Comparison of ENCODE assay signal across 26 cellular contexts in genomic region chr17:1653735-1654134, GRCh38. TPM values are rescaled to one million over a fixed set of nuclear protein-coding genes. Genes with fewer than 3 reads are reported as not detected.
DNase-seq lines count a peak whose midpoint lies in the region; ATAC-seq, FAIRE-seq and TF ChIP-seq lines count a peak whose summit lies in the region.
"Had no signal": no experiment of that assay in that cellular context is flagged by ENCODE, and none has a peak within 500 bp of the region (broad histone marks: within the 10 kb centered on the region; RNA-seq: fewer than 3 reads in every experiment).

No MANE protein-coding gene starts in this region.

- H3K4me1 ChIP-seq in HepG2 (ENCODE audit: insufficient read depth, low read length) (peaks cover 24% of the 10 kb centered on the region), right lobe of liver (peaks cover 0 to 19% (median 11%) of the 10 kb centered on the region in 4 donors), neural progenitor cell (peaks cover 6% of the 10 kb centered on the region)
- H3K4me1 ChIP-seq: SJCRH30 had no signal

- peaks cover 48% of the 10 kb centered on the region for H3K36me3 Mint-ChIP-seq in neural progenitor cell

- POLR2A ChIA-PET in HepG2 (lab: Yijun Ruan, JAX): no interaction called here

- peaks cover 53% of the 10 kb centered on the region for H3F3A ChIP-seq in neural progenitor cell (ENCODE audit: low read depth)

- TF ChIP-seq CTCF in HepG2 (CRISPR knock-in tag; IDR thresholded peaks at IDR 0.05) (no peak), right lobe of liver (IDR thresholded peaks at IDR 0.05) (no peak), VCaP (conservative IDR thresholded peaks at IDR 0.05) (no peak), neural progenitor cell (IDR thresholded peaks at IDR 0.05) (no peak)

- peak overlapping the region; percentile 28 for H3K4me3 Mint-ChIP-seq in neural progenitor cell
- H3K4me3 Mint-ChIP-seq: CD8-positive, alpha-beta T cell; GM23338; H9; HFFc6 had no signal

- intact Hi-C loops in HepG2 (cut with micrococcal nuclease; ENCODE audit: unreplicated experiment): no loop called here
- intact Hi-C loops in right lobe of liver (cut with DNase I): loop anchor here in 1 of 2 donors (10.0 kb wide), 1 partner anchor 51 kb away; no protein-coding TSS in a partner anchor

- TF ChIP-seq EP300 in HepG2 (IDR thresholded peaks at IDR 0.05; ENCODE audit: low read depth in 2 of 2, low read length in 2 of 2) (no peak), HepG2 (CRISPR knock-in tag; IDR thresholded peaks at IDR 0.05; ENCODE audit: borderline replicate concordance) (no peak)

- H3K36me3 ChIP-seq in HepG2 (replicated peaks in 1 of 2; ENCODE audit: control insufficient read depth in 1 of 2, insufficient read depth in 2 of 2, low read length in 2 of 2) (peaks cover 48 to 72% of the 10 kb centered on the region in 2 experiments), right lobe of liver (peaks cover 39 to 83% (median 58%) of the 10 kb centered on the region in 4 donors), neural progenitor cell (peaks cover 27% of the 10 kb centered on the region)

- TF ChIP-seq POLR2A in HepG2 (IDR thresholded peaks at IDR 0.05; ENCODE audit: insufficient read depth in 1 of 2, low read depth in 2 of 2, low read length in 2 of 2): no peak
- no peak for TF ChIP-seq POLR2A in right lobe of liver (IDR thresholded peaks at IDR 0.05)

- H4K20me1 ChIP-seq in HepG2 (ENCODE audit: insufficient read depth, low read length) (peaks cover 6% of the 10 kb centered on the region; the same call in 1 of the 2 replicates), neural progenitor cell (ENCODE audit: low read depth) (peaks cover 54% of the 10 kb centered on the region)

- WGBS in HepG2 (ENCODE audit: low lambda C conversion rate): 99% methylated on average over 12 of the region's 14 CpGs
- WGBS in right lobe of liver (ENCODE audit: insufficient coverage, low coverage, low lambda C conversion rate, missing lambda C conversion rate): 95% methylated on average over 7 of the region's 14 CpGs

- no peak for TF ChIP-seq RAD21 in HepG2 (CRISPR knock-in tag; IDR thresholded peaks at IDR 0.05)

- no peak for ATAC-seq in HepG2
- ATAC-seq in right lobe of liver: no peak
- ATAC-seq in GM21737 (IDR thresholded peaks at IDR 0.05; ENCODE audit: unreplicated experiment): no peak
- ATAC-seq: A549; CD8-positive, alpha-beta T cell; GM23338 had no signal

- no peak overlapping the region for H3K4me2 ChIP-seq in HepG2 (ENCODE audit: low read depth, low read length)
- H3K4me2 ChIP-seq in neural progenitor cell: no peak overlapping the region
- H3K4me2 ChIP-seq: A549, GM23338 had no signal

- CTCF ChIA-PET in HepG2 (lab: Yijun Ruan, JAX; ENCODE audit: low intra/inter-chr PET ratio, low total read pairs): no interaction called here

- H3K79me2 ChIP-seq in HepG2 (ENCODE audit: insufficient read depth, low read length) (no peaks in the 10 kb centered on the region), neural progenitor cell (ENCODE audit: low read depth) (no peaks in the 10 kb centered on the region)

- H3K4me1 Mint-ChIP-seq in neural progenitor cell: peaks cover 7% of the 10 kb centered on the region
- H3K4me1 Mint-ChIP-seq: GM23338 had no signal

- no TSS peak for BruUV-seq in HepG2 (replicated peaks; lab: Mats Ljungman, UMichigan)

- no peak overlapping the region for H3K9ac ChIP-seq in HepG2 (ENCODE audit: insufficient read depth, low read depth, low read length)
- no peak overlapping the region for H3K9ac ChIP-seq in neural progenitor cell

- H3K9me3 ChIP-seq in HepG2 (ENCODE audit: low read length) (no peaks in the 10 kb centered on the region), right lobe of liver (no peaks in the 10 kb centered on the region), neural progenitor cell (ENCODE audit: low read depth) (no peaks in the 10 kb centered on the region)
- H3K9me3 ChIP-seq: A549, Caco-2, SJCRH30 had no signal

- H3K27me3 Mint-ChIP-seq in neural progenitor cell (ENCODE audit: insufficient read depth, low read depth): peaks cover 2% of the 10 kb centered on the region

- H3K4me3 ChIP-seq in HepG2 (replicated peaks in 1 of 3; ENCODE audit: insufficient read depth in 1 of 3, low read depth in 2 of 3, low read length in 3 of 3) (no peak overlapping the region), right lobe of liver (no peak overlapping the region), neural progenitor cell (no peak overlapping the region)
- H3K4me3 ChIP-seq: A549, GM23338, SJCRH30 had no signal

- no peak for FAIRE-seq in HepG2 (lab: Jason Lieb, UNC)
- FAIRE-seq: A549, G401.6, RCC 7860 had no signal

- DNase-seq in HepG2 (ENCODE audit: low spot score) (no peak), right lobe of liver (no peak), neural progenitor cell (ENCODE audit: low spot score) (no peak), NCI-H2171 (lab: John Stamatoyannopoulos, UW) (no peak), occipital lobe (lab: John Stamatoyannopoulos, UW) (no peak)
- DNase-seq: AML-193; C1 segment of cervical spinal cord; Caco-2; CD8-positive, alpha-beta T cell; H9; HFFc6; Karpas-422; NCI-H1105; NCI-H1436 treated with DMSO at 0.1 percent for 48 hours; NCI-H1930; NCI-H2107; NCI-H446; NCI-H524 treated with DMSO at 0.1 percent for 48 hours; NCI-H774; SJCRH30 had no signal

- H2AFZ ChIP-seq in HepG2 (ENCODE audit: low read length): no peak overlapping the region
- no peak overlapping the region for H2AFZ ChIP-seq in neural progenitor cell (replicated peaks)
- H2AFZ ChIP-seq: GM23338 had no signal

- H3K27ac Mint-ChIP-seq in neural progenitor cell: no peak overlapping the region
- H3K27ac Mint-ChIP-seq: CD8-positive, alpha-beta T cell; GM23338; HFFc6 had no signal

- in situ Hi-C loops in HepG2 (cut with HindIII; ENCODE audit: extremely low pct_ligation_motif_present, low pct_unique_long_range_greater_than_20kb): no loop called here

- H3K27me3 ChIP-seq in HepG2 (ENCODE audit: control insufficient read depth in 1 of 2, insufficient read depth in 2 of 2, low read length in 2 of 2) (no peaks in the 10 kb centered on the region), right lobe of liver (no peaks in the 10 kb centered on the region), neural progenitor cell (no peaks in the 10 kb centered on the region)
- H3K27me3 ChIP-seq: SJCRH30 had no signal

- H3K27ac ChIP-seq in HepG2 (ENCODE audit: extremely low read length, insufficient read depth, low read length): no peak overlapping the region
- H3K27ac ChIP-seq in right lobe of liver: no peak overlapping the region
- peak overlapping the region; percentile 90 for H3K27ac ChIP-seq in VCaP
- H3K27ac ChIP-seq in neural progenitor cell: no peak overlapping the region
- H3K27ac ChIP-seq: A549, SJCRH30 had no signal

- no peaks in the 10 kb centered on the region for H3K9me3 Mint-ChIP-seq in neural progenitor cell
- H3K9me3 Mint-ChIP-seq: CD8-positive, alpha-beta T cell; GM23338; H9; HFFc6 had no signal

RNA-seq across cellular contexts. Expression of gene RILP, which starts 4.1 kb away (rescaled TPM):
- 4.7 and 6.6 TPM in 2 replicates for total RNA-seq in HepG2 (2016; rRNA removed; fragmentation: Illumina TruSeq; extraction: Trizol)
- 19.7 and 24.4 TPM in 2 replicates for total RNA-seq in HepG2 (2016; cell fraction: cytosol; rRNA removed; fragmentation: Illumina TruSeq; extraction: Trizol; ENCODE audit: low read depth)
- 5.0 and 7.1 TPM in 2 replicates for total RNA-seq in HepG2 (2016; cell fraction: insoluble cytoplasmic fraction; rRNA removed; fragmentation: Illumina TruSeq; extraction: Trizol)
- total RNA-seq in HepG2 (2016; cell fraction: membrane; rRNA removed; fragmentation: Illumina TruSeq; extraction: Trizol): 13.1 and 14.3 TPM in 2 replicates
- total RNA-seq in HepG2 (2016; cell fraction: nucleus; rRNA removed; fragmentation: Illumina TruSeq; extraction: Trizol): 3.3 and 3.9 TPM in 2 replicates
- polyA plus RNA-seq in HepG2 (2011; rRNA removed): 8.1 and 9.4 TPM in 2 replicates
- polyA plus RNA-seq in HepG2 (2011; cell fraction: cytosol; rRNA removed): 4.3 and 6.7 TPM in 2 replicates
- polyA plus RNA-seq in HepG2 (2011; cell fraction: nucleus; rRNA removed): 19.2 and 23.3 TPM in 2 replicates
- polyA plus RNA-seq in HepG2 (2012): 4.5 and 5.2 TPM in 2 replicates
- 24.9 and 29.6 TPM in 2 replicates for polyA plus RNA-seq in HepG2 (2016; cell fraction: cytosol; fragmentation: Illumina TruSeq; extraction: Trizol; ENCODE audit: low read depth)
- polyA plus RNA-seq in HepG2 (2016; cell fraction: insoluble cytoplasmic fraction; fragmentation: Illumina TruSeq; extraction: Trizol; ENCODE audit: low read depth): 3.9 and 6.6 TPM in 2 replicates
- 12.1 and 14.0 TPM in 2 replicates for polyA plus RNA-seq in HepG2 (2016; cell fraction: membrane; fragmentation: Illumina TruSeq; extraction: Trizol; ENCODE audit: low read depth)
- 6.7 and 7.6 TPM in 2 replicates for polyA plus RNA-seq in HepG2 (2016; cell fraction: nucleus; fragmentation: Illumina TruSeq; extraction: Trizol; ENCODE audit: insufficient read depth, low read depth)
- polyA minus RNA-seq in HepG2 (2011; rRNA and poly(A)+ RNA removed; ENCODE audit: low replicate concordance): 5.6 and 7.3 TPM in 2 replicates
- 5.0 TPM in 2 replicates for polyA minus RNA-seq in HepG2 (2011; cell fraction: cytosol; rRNA and poly(A)+ RNA removed)
- polyA minus RNA-seq in HepG2 (2011; cell fraction: nucleus; rRNA and poly(A)+ RNA removed): 6.0 and 9.0 TPM in 2 replicates
- total RNA-seq in right lobe of liver: 10 to 100 TPM; 14.6 to 47.3 (median 23.9) TPM
- total RNA-seq in neural progenitor cell (ENCODE audit: low replicate concordance): 0.13 and 2.8 TPM in 2 replicates
- 1.4 TPM for total RNA-seq in occipital lobe

RNA-seq across cellular contexts. Expression of gene SCARF1, which starts 8.2 kb away (rescaled TPM):
- total RNA-seq in HepG2 (2016; rRNA removed; fragmentation: Illumina TruSeq; extraction: Trizol) (0.24 TPM in 1 of 2 replicates, not detected in the other), right lobe of liver (10 to 100 TPM in 2 of 6 experiments, 1 to 10 TPM in 4; 6.9 to 16.9 (median 8.4) TPM), neural progenitor cell (ENCODE audit: low replicate concordance) (1.1 TPM in 1 of 2 replicates, not detected in the other), occipital lobe (3.9 TPM)
- total RNA-seq in HepG2 (2016; cell fraction: cytosol; rRNA removed; fragmentation: Illumina TruSeq; extraction: Trizol; ENCODE audit: low read depth): 0.09 TPM in 1 of 2 replicates, not detected in the other
- total RNA-seq in HepG2 (2016; cell fraction: insoluble cytoplasmic fraction; rRNA removed; fragmentation: Illumina TruSeq; extraction: Trizol): 0.04 TPM in 1 of 2 replicates, not detected in the other
- 0.07 and 0.09 TPM in 2 replicates for total RNA-seq in HepG2 (2016; cell fraction: membrane; rRNA removed; fragmentation: Illumina TruSeq; extraction: Trizol)
- total RNA-seq in HepG2 (2016; cell fraction: nucleus; rRNA removed; fragmentation: Illumina TruSeq; extraction: Trizol): 0.16 and 0.34 TPM in 2 replicates
- polyA plus RNA-seq in HepG2 (2011; rRNA removed): 0.71 and 0.72 TPM in 2 replicates
- 0.17 and 0.25 TPM in 2 replicates for polyA plus RNA-seq in HepG2 (2011; cell fraction: cytosol; rRNA removed)
- 7.1 and 9.1 TPM in 2 replicates for polyA plus RNA-seq in HepG2 (2011; cell fraction: nucleus; rRNA removed)
- polyA plus RNA-seq in HepG2 (2012): 0.39 and 0.59 TPM in 2 replicates
- not detected in 2 replicates for polyA plus RNA-seq in HepG2 (2016; cell fraction: cytosol; fragmentation: Illumina TruSeq; extraction: Trizol; ENCODE audit: low read depth)
- not detected in 2 replicates for polyA plus RNA-seq in HepG2 (2016; cell fraction: insoluble cytoplasmic fraction; fragmentation: Illumina TruSeq; extraction: Trizol; ENCODE audit: low read depth)
- polyA plus RNA-seq in HepG2 (2016; cell fraction: membrane; fragmentation: Illumina TruSeq; extraction: Trizol; ENCODE audit: low read depth): not detected in 2 replicates
- 0.44 and 0.51 TPM in 2 replicates for polyA plus RNA-seq in HepG2 (2016; cell fraction: nucleus; fragmentation: Illumina TruSeq; extraction: Trizol; ENCODE audit: insufficient read depth, low read depth)
- 0.23 and 0.68 TPM in 2 replicates for polyA minus RNA-seq in HepG2 (2011; rRNA and poly(A)+ RNA removed; ENCODE audit: low replicate concordance)
- not detected in 2 replicates for polyA minus RNA-seq in HepG2 (2011; cell fraction: cytosol; rRNA and poly(A)+ RNA removed)
- 0.99 and 1.5 TPM in 2 replicates for polyA minus RNA-seq in HepG2 (2011; cell fraction: nucleus; rRNA and poly(A)+ RNA removed)

RNA-seq across cellular contexts. Expression of gene SLC43A2, which starts 25.1 kb away (rescaled TPM):
- 3.3 and 7.3 TPM in 2 replicates for total RNA-seq in HepG2 (2016; rRNA removed; fragmentation: Illumina TruSeq; extraction: Trizol)
- total RNA-seq in HepG2 (2016; cell fraction: cytosol; rRNA removed; fragmentation: Illumina TruSeq; extraction: Trizol; ENCODE audit: low read depth): 0.97 and 1.3 TPM in 2 replicates
- 2.0 and 8.1 TPM in 2 replicates for total RNA-seq in HepG2 (2016; cell fraction: insoluble cytoplasmic fraction; rRNA removed; fragmentation: Illumina TruSeq; extraction: Trizol)
- 4.2 and 4.8 TPM in 2 replicates for total RNA-seq in HepG2 (2016; cell fraction: membrane; rRNA removed; fragmentation: Illumina TruSeq; extraction: Trizol)
- 6.5 and 9.2 TPM in 2 replicates for total RNA-seq in HepG2 (2016; cell fraction: nucleus; rRNA removed; fragmentation: Illumina TruSeq; extraction: Trizol)
- polyA plus RNA-seq in HepG2 (2011; rRNA removed): 20.0 and 26.7 TPM in 2 replicates
- polyA plus RNA-seq in HepG2 (2011; cell fraction: cytosol; rRNA removed): 24.6 and 32.6 TPM in 2 replicates
- 23.0 and 27.0 TPM in 2 replicates for polyA plus RNA-seq in HepG2 (2011; cell fraction: nucleus; rRNA removed)
- 23.6 and 32.7 TPM in 2 replicates for polyA plus RNA-seq in HepG2 (2012)
- polyA plus RNA-seq in HepG2 (2016; cell fraction: cytosol; fragmentation: Illumina TruSeq; extraction: Trizol; ENCODE audit: low read depth): 1.1 and 1.6 TPM in 2 replicates
- 3.0 and 4.3 TPM in 2 replicates for polyA plus RNA-seq in HepG2 (2016; cell fraction: insoluble cytoplasmic fraction; fragmentation: Illumina TruSeq; extraction: Trizol; ENCODE audit: low read depth)
- 2.7 and 2.9 TPM in 2 replicates for polyA plus RNA-seq in HepG2 (2016; cell fraction: membrane; fragmentation: Illumina TruSeq; extraction: Trizol; ENCODE audit: low read depth)
- 12.1 and 13.4 TPM in 2 replicates for polyA plus RNA-seq in HepG2 (2016; cell fraction: nucleus; fragmentation: Illumina TruSeq; extraction: Trizol; ENCODE audit: insufficient read depth, low read depth)
- 35.9 and 121 TPM in 2 replicates for polyA minus RNA-seq in HepG2 (2011; rRNA and poly(A)+ RNA removed; ENCODE audit: low replicate concordance)
- polyA minus RNA-seq in HepG2 (2011; cell fraction: cytosol; rRNA and poly(A)+ RNA removed): 22.7 and 26.1 TPM in 2 replicates
- 18.9 and 19.1 TPM in 2 replicates for polyA minus RNA-seq in HepG2 (2011; cell fraction: nucleus; rRNA and poly(A)+ RNA removed)
- 1 to 10 TPM; 1.4 to 8.9 (median 5.1) TPM for total RNA-seq in right lobe of liver
- total RNA-seq in neural progenitor cell (ENCODE audit: low replicate concordance): 6.8 and 18.4 TPM in 2 replicates
- 15.1 TPM for total RNA-seq in occipital lobe

RNA-seq across cellular contexts. Expression of gene PRPF8, which starts 30.9 kb away (rescaled TPM):
- total RNA-seq in HepG2 (2016; rRNA removed; fragmentation: Illumina TruSeq; extraction: Trizol): 112 and 318 TPM in 2 replicates
- total RNA-seq in HepG2 (2016; cell fraction: cytosol; rRNA removed; fragmentation: Illumina TruSeq; extraction: Trizol; ENCODE audit: low read depth): 27.9 and 29.6 TPM in 2 replicates
- total RNA-seq in HepG2 (2016; cell fraction: insoluble cytoplasmic fraction; rRNA removed; fragmentation: Illumina TruSeq; extraction: Trizol): 104 and 284 TPM in 2 replicates
- total RNA-seq in HepG2 (2016; cell fraction: membrane; rRNA removed; fragmentation: Illumina TruSeq; extraction: Trizol): 59.5 and 61.6 TPM in 2 replicates
- total RNA-seq in HepG2 (2016; cell fraction: nucleus; rRNA removed; fragmentation: Illumina TruSeq; extraction: Trizol): 124 and 135 TPM in 2 replicates
- polyA plus RNA-seq in HepG2 (2011; rRNA removed): 179 and 195 TPM in 2 replicates
- polyA plus RNA-seq in HepG2 (2011; cell fraction: cytosol; rRNA removed): 79.1 and 90.7 TPM in 2 replicates
- polyA plus RNA-seq in HepG2 (2011; cell fraction: nucleus; rRNA removed): 265 and 296 TPM in 2 replicates
- 129 and 145 TPM in 2 replicates for polyA plus RNA-seq in HepG2 (2012)
- 15.0 and 17.7 TPM in 2 replicates for polyA plus RNA-seq in HepG2 (2016; cell fraction: cytosol; fragmentation: Illumina TruSeq; extraction: Trizol; ENCODE audit: low read depth)
- polyA plus RNA-seq in HepG2 (2016; cell fraction: insoluble cytoplasmic fraction; fragmentation: Illumina TruSeq; extraction: Trizol; ENCODE audit: low read depth): 300 and 377 TPM in 2 replicates
- polyA plus RNA-seq in HepG2 (2016; cell fraction: membrane; fragmentation: Illumina TruSeq; extraction: Trizol; ENCODE audit: low read depth): 37.4 and 39.7 TPM in 2 replicates
- polyA plus RNA-seq in HepG2 (2016; cell fraction: nucleus; fragmentation: Illumina TruSeq; extraction: Trizol; ENCODE audit: insufficient read depth, low read depth): 245 and 257 TPM in 2 replicates
- 401 and 410 TPM in 2 replicates for polyA minus RNA-seq in HepG2 (2011; rRNA and poly(A)+ RNA removed; ENCODE audit: low replicate concordance)
- 275 and 377 TPM in 2 replicates for polyA minus RNA-seq in HepG2 (2011; cell fraction: cytosol; rRNA and poly(A)+ RNA removed)
- 189 and 229 TPM in 2 replicates for polyA minus RNA-seq in HepG2 (2011; cell fraction: nucleus; rRNA and poly(A)+ RNA removed)
- total RNA-seq in right lobe of liver: 100 to 1,000 TPM in 3 of 6 experiments, 10 to 100 TPM in 3; 79.3 to 116 (median 102) TPM
- total RNA-seq in neural progenitor cell (ENCODE audit: low replicate concordance): 119 and 173 TPM in 2 replicates
- 71.1 TPM for total RNA-seq in occipital lobe

RNA-seq across cellular contexts. Expression of gene TLCD2, which starts 56.4 kb away (rescaled TPM):
- 0.84 and 1.1 TPM in 2 replicates for total RNA-seq in HepG2 (2016; rRNA removed; fragmentation: Illumina TruSeq; extraction: Trizol)
- 0.26 and 0.40 TPM in 2 replicates for total RNA-seq in HepG2 (2016; cell fraction: cytosol; rRNA removed; fragmentation: Illumina TruSeq; extraction: Trizol; ENCODE audit: low read depth)
- total RNA-seq in HepG2 (2016; cell fraction: insoluble cytoplasmic fraction; rRNA removed; fragmentation: Illumina TruSeq; extraction: Trizol): 0.92 and 1.3 TPM in 2 replicates
- total RNA-seq in HepG2 (2016; cell fraction: membrane; rRNA removed; fragmentation: Illumina TruSeq; extraction: Trizol): 0.86 and 1.1 TPM in 2 replicates
- total RNA-seq in HepG2 (2016; cell fraction: nucleus; rRNA removed; fragmentation: Illumina TruSeq; extraction: Trizol): 0.84 and 0.94 TPM in 2 replicates
- polyA plus RNA-seq in HepG2 (2011; rRNA removed): 0.90 and 1.2 TPM in 2 replicates
- 0.56 and 0.73 TPM in 2 replicates for polyA plus RNA-seq in HepG2 (2011; cell fraction: cytosol; rRNA removed)
- 0.92 and 1.4 TPM in 2 replicates for polyA plus RNA-seq in HepG2 (2011; cell fraction: nucleus; rRNA removed)
- 0.78 and 1.3 TPM in 2 replicates for polyA plus RNA-seq in HepG2 (2012)
- polyA plus RNA-seq in HepG2 (2016; cell fraction: cytosol; fragmentation: Illumina TruSeq; extraction: Trizol; ENCODE audit: low read depth): 0.23 and 0.25 TPM in 2 replicates
- 0.71 and 0.74 TPM in 2 replicates for polyA plus RNA-seq in HepG2 (2016; cell fraction: insoluble cytoplasmic fraction; fragmentation: Illumina TruSeq; extraction: Trizol; ENCODE audit: low read depth)
- 0.47 and 0.49 TPM in 2 replicates for polyA plus RNA-seq in HepG2 (2016; cell fraction: membrane; fragmentation: Illumina TruSeq; extraction: Trizol; ENCODE audit: low read depth)
- 1.4 and 1.5 TPM in 2 replicates for polyA plus RNA-seq in HepG2 (2016; cell fraction: nucleus; fragmentation: Illumina TruSeq; extraction: Trizol; ENCODE audit: insufficient read depth, low read depth)
- 1.6 and 2.6 TPM in 2 replicates for polyA minus RNA-seq in HepG2 (2011; rRNA and poly(A)+ RNA removed; ENCODE audit: low replicate concordance)
- polyA minus RNA-seq in HepG2 (2011; cell fraction: cytosol; rRNA and poly(A)+ RNA removed): 0.53 and 1.3 TPM in 2 replicates
- polyA minus RNA-seq in HepG2 (2011; cell fraction: nucleus; rRNA and poly(A)+ RNA removed): 1.3 and 1.6 TPM in 2 replicates
- 10 to 100 TPM in 1 of 6 experiments, 1 to 10 TPM in 5; 2.5 to 17.7 (median 3.7) TPM for total RNA-seq in right lobe of liver
- 0.15 and 0.28 TPM in 2 replicates for total RNA-seq in neural progenitor cell (ENCODE audit: low replicate concordance)
- 0.47 TPM for total RNA-seq in occipital lobe
